In the genomic region with DNA sequence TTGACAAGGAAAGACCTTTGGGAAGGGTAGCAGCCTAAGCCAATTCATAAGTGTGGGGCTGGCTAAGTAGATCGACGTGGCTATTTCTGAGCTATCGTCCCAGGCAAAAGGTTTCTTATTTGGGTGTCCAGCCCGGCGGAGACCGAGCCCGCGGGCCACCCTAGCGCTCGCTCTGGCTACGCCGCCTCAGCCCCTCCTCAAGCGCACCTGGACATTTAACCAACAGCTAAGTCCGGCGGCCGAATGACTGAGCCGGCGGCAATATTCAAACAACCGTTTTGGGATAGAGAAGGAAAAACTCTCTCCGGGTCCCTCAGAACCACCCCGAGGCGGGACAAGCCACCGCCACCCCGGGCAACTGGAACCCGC, we compare ENCODE assay signal across 8 cellular contexts. TPM values are rescaled to one million over a fixed set of nuclear protein-coding genes. Genes with fewer than 3 reads are reported as not detected.
DNase-seq lines count a peak whose midpoint lies in the region; ATAC-seq, FAIRE-seq and TF ChIP-seq lines count a peak whose summit lies in the region.

No MANE protein-coding gene starts in this region.

- ATAC-seq in HG02981 (IDR thresholded peaks at IDR 0.05; ENCODE audit: unreplicated experiment): peak; percentile 17
- ATAC-seq in effector memory CD8-positive, alpha-beta T cell (replicated peaks): peak; percentile 4
- peak; percentile 65 to 82 for ATAC-seq in upper lobe of left lung (ENCODE audit: low FRiP score in 2 of 2)

- no peaks in the 10 kb centered on the region for H3K27me3 Mint-ChIP-seq in effector memory CD8-positive, alpha-beta T cell
- no peaks in the 10 kb centered on the region for H3K27me3 Mint-ChIP-seq in mesothelial cell of epicardium (ENCODE audit: low read depth)

- DNase-seq in stimulated activated CD8-positive, alpha-beta memory T cell treated with anti-CD3 and anti-CD28 coated beads, Interleukin-12 subunit alpha, Interleukin-12 subunit beta, amount 100 ng/mL, for 1 hour (ENCODE audit: low read depth): peak; percentile 1
- DNase-seq in stimulated activated CD8-positive, alpha-beta memory T cell treated with anti-CD3 and anti-CD28 coated beads, Interleukin-4, amount 100 ng/mL, for 48 hours: no peak
- DNase-seq in OCI-M1 (lab: John Stamatoyannopoulos, UW) (peak; percentile 64), mesothelial cell of epicardium (ENCODE audit: low spot score in 2 of 2, unreplicated experiment in 2 of 2) (peak in 1 of 2 experiments; percentile 63), upper lobe of left lung (peak in 1 of 2 donors; percentile 63), RCC 7860 (ENCODE audit: low spot score) (no peak)
- DNase-seq in effector memory CD8-positive, alpha-beta T cell: no peak

- no peaks in the 10 kb centered on the region for H3K36me3 ChIP-seq in upper lobe of left lung

- TF ChIP-seq EP300 in upper lobe of left lung (IDR thresholded peaks at IDR 0.05): no peak

- no peaks in the 10 kb centered on the region for H3K9me3 ChIP-seq in upper lobe of left lung

- peak overlapping the region; percentile 89 to 90 for H3K4me3 Mint-ChIP-seq in effector memory CD8-positive, alpha-beta T cell
- H3K4me3 Mint-ChIP-seq in mesothelial cell of epicardium: peak overlapping the region; percentile 93

- H3K27ac Mint-ChIP-seq in effector memory CD8-positive, alpha-beta T cell: peak overlapping the region; percentile 92 to 96
- H3K27ac Mint-ChIP-seq in mesothelial cell of epicardium: peak overlapping the region; percentile 94

- H3K36me3 Mint-ChIP-seq in effector memory CD8-positive, alpha-beta T cell (ENCODE audit: insufficient read depth): peaks cover 2% of the 10 kb centered on the region
- no peaks in the 10 kb centered on the region for H3K36me3 Mint-ChIP-seq in mesothelial cell of epicardium

- H3K9me3 Mint-ChIP-seq in effector memory CD8-positive, alpha-beta T cell: no peaks in the 10 kb centered on the region
- no peaks in the 10 kb centered on the region for H3K9me3 Mint-ChIP-seq in mesothelial cell of epicardium

- no peaks in the 10 kb centered on the region for H3K27me3 ChIP-seq in upper lobe of left lung

- peaks cover 7 to 21% (median 12%) of the 10 kb centered on the region in 4 donors for H3K4me1 ChIP-seq in upper lobe of left lung

- peak overlapping the region; percentile 90 to 95 (median 93) for H3K27ac ChIP-seq in upper lobe of left lung

- peaks cover 9 to 16% of the 10 kb centered on the region in 2 donors for H3K4me1 Mint-ChIP-seq in effector memory CD8-positive, alpha-beta T cell (ENCODE audit: low read depth in 2 of 2)
- peaks cover 11% of the 10 kb centered on the region for H3K4me1 Mint-ChIP-seq in mesothelial cell of epicardium

- TF ChIP-seq POLR2A in upper lobe of left lung (IDR thresholded peaks at IDR 0.05): no peak

- TF ChIP-seq CTCF in mesothelial cell of epicardium (IDR thresholded peaks at IDR 0.05; ENCODE audit: unreplicated experiment): no peak
- TF ChIP-seq CTCF in upper lobe of left lung (IDR thresholded peaks at IDR 0.05): no peak

- peak overlapping the region; percentile 72 to 87 (median 74) for H3K4me3 ChIP-seq in upper lobe of left lung

- 0% methylated on average over 13 to 23 of the region's 25 CpGs for WGBS in upper lobe of left lung, 2 donors

- no peak for FAIRE-seq in RCC 7860 (lab: Jason Lieb, UNC)

RNA-seq across cellular contexts. Expression of gene RNF141, which starts 0.5 kb away (rescaled TPM):
- 24.9 to 30.3 TPM (median 26.1 TPM) in 3 replicates for total RNA-seq in mesothelial cell of epicardium
- 10 to 100 TPM; 13.2 to 74.6 (median 43.1) TPM for total RNA-seq in upper lobe of left lung

RNA-seq across cellular contexts. Expression of gene LYVE1, which starts 27.9 kb away (rescaled TPM):
- total RNA-seq in mesothelial cell of epicardium: 0.13 to 0.25 TPM (median 0.18 TPM) in 3 replicates
- 100 to 1,000 TPM in 1 of 6 donors, 10 to 100 TPM in 4, 1 to 10 TPM in 1; 5.2 to 105 (median 24.6) TPM for total RNA-seq in upper lobe of left lung

Comparison
In these comparisons a context has a peak if more than half of its experiments do, and no peak if none do; other contexts are left out.
1. DNase-seq: peak in stimulated activated CD8-positive, alpha-beta memory T cell treated with anti-CD3 and anti-CD28 coated beads, Interleukin-12 subunit alpha, Interleukin-12 subunit beta, amount 100 ng/mL, for 1 hour (single experiment) and OCI-M1 (single experiment); none in stimulated activated CD8-positive, alpha-beta memory T cell treated with anti-CD3 and anti-CD28 coated beads, Interleukin-4, amount 100 ng/mL, for 48 hours (single experiment), effector memory CD8-positive, alpha-beta T cell (0 of 3) and RCC 7860 (single experiment).
2. ATAC-seq: peak in every context shown above with its lines; median percentile 74 in upper lobe of left lung; 17 in HG02981; 4 in effector memory CD8-positive, alpha-beta T cell.